In the genomic region with DNA sequence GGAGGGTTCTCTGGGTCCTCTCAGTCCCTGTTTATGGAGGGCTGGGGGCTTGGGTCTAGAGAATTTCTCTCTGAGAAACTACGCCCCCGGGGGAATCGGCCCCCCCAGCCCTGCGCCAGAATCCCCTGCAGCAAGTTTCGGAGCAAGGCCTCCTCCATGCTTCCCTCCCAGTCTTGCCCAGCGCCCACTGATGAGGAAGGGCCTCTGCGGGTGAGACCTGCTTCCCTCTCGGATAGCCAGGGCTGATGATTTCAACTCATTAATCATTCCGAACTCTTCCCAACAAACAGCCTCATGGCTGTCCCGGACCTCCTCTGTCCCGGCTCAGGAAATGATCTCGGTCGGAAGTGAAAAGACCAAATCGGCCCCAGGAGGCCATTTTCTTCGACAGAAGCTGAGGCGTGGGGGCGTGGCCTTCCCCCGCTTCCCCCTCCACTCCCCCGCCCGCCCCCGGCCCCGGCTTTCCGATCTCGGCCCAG, we compare ENCODE assay signal across 8 cellular contexts. TPM values are rescaled to one million over a fixed set of nuclear protein-coding genes. Genes with fewer than 3 reads are reported as not detected.
DNase-seq lines count a peak whose midpoint lies in the region; ATAC-seq and TF ChIP-seq lines count a peak whose summit lies in the region.

No MANE protein-coding gene starts in this region.

- H2AFZ ChIP-seq in hepatocyte = peak overlapping the region; percentile 4

- H3K4me3 ChIP-seq in hepatocyte = peak overlapping the region; percentile 25
- H3K4me3 ChIP-seq in skeletal muscle satellite cell (ENCODE audit: low read length) = peak overlapping the region; percentile 82

- H3K9me3 ChIP-seq in hepatocyte (ENCODE audit: low read depth) (no peaks in the 10 kb centered on the region), skeletal muscle satellite cell (replicated peaks; ENCODE audit: low read length) (no peaks in the 10 kb centered on the region)

- H3K4me1 ChIP-seq in hepatocyte (ENCODE audit: insufficient read depth) (peaks cover 32% of the 10 kb centered on the region), skeletal muscle satellite cell (ENCODE audit: control insufficient read depth, insufficient read depth, low read length) (peaks cover 37% of the 10 kb centered on the region)

- no peak for ATAC-seq in GM18867 (IDR thresholded peaks at IDR 0.05; ENCODE audit: unreplicated experiment)

- no peak for TF ChIP-seq CTCF in hepatocyte (IDR thresholded peaks at IDR 0.05; ENCODE audit: poor library complexity)

- peak overlapping the region; percentile 97 for H3K27ac ChIP-seq in hepatocyte

- in situ Hi-C loops in KBM-7 (cut with MboI; ENCODE audit: low pct_unique_long_range_greater_than_20kb, low sequenced_read_pairs) = no loop called here

- H4K20me1 ChIP-seq in hepatocyte (ENCODE audit: insufficient read depth, poor library complexity, severe bottlenecking) = peaks cover 24% of the 10 kb centered on the region

- H3K4me2 ChIP-seq in hepatocyte (peak overlapping the region; percentile 84), skeletal muscle satellite cell (ENCODE audit: low read length) (peak overlapping the region; percentile 93)

- H3K79me2 ChIP-seq in hepatocyte = peaks cover 30% of the 10 kb centered on the region

- peak overlapping the region; percentile 98 for H3K9ac ChIP-seq in skeletal muscle satellite cell (ENCODE audit: low read depth, low read length)

- H3K27me3 ChIP-seq in hepatocyte = no peaks in the 10 kb centered on the region
- H3K27me3 ChIP-seq in skeletal muscle satellite cell (ENCODE audit: control insufficient read depth, insufficient read depth, low read length) = no peaks in the 10 kb centered on the region

- H3K9me2 ChIP-seq in hepatocyte (replicated peaks; ENCODE audit: insufficient read depth) = no peaks in the 10 kb centered on the region

- H3K36me3 ChIP-seq in hepatocyte (replicated peaks; ENCODE audit: insufficient read depth, low read depth) = no peaks in the 10 kb centered on the region
- H3K36me3 ChIP-seq in skeletal muscle satellite cell (ENCODE audit: insufficient read depth, low read length) = peaks cover 5% of the 10 kb centered on the region

- 21% methylated on average over 11 of the region's 24 CpGs for WGBS in hepatocyte (ENCODE audit: low lambda C conversion rate, missing lambda C conversion rate)

- DNase-seq in DMS114 treated with DMSO at 0.1 percent for 48 hours (lab: John Stamatoyannopoulos, UW; ENCODE audit: unreplicated experiment) = peak; percentile 33
- peak; percentile 64 for DNase-seq in GOT3 (lab: John Stamatoyannopoulos, UW)
- DNase-seq in NCI-H774 (lab: John Stamatoyannopoulos, UW) = peak; percentile 87
- DNase-seq in amniotic epithelial cell (ENCODE audit: low read depth) = peak; percentile 71
- DNase-seq in hepatocyte (ENCODE audit: low spot score) = peak; percentile 89
- DNase-seq in KBM-7 = no peak

RNA-seq across cellular contexts. Expression of gene HEXIM1, which starts 1.1 kb away (rescaled TPM):
- 17.1 and 19.2 TPM in 2 replicates for total RNA-seq in hepatocyte
- polyA plus RNA-seq in hepatocyte = 13.5 and 14.5 TPM in 2 replicates
- 4.2 and 4.3 TPM in 2 replicates for total RNA-seq in skeletal muscle satellite cell (2012; rRNA removed)

RNA-seq across cellular contexts. Expression of gene ACBD4, which starts 11.7 kb away (rescaled TPM):
- 8.1 and 8.2 TPM in 2 replicates for total RNA-seq in hepatocyte
- polyA plus RNA-seq in hepatocyte = 11.2 and 13.7 TPM in 2 replicates
- total RNA-seq in skeletal muscle satellite cell (2012; rRNA removed) = 0.87 and 4.6 TPM in 2 replicates

RNA-seq across cellular contexts. Expression of gene HEXIM2, which starts 14.5 kb away (rescaled TPM):
- total RNA-seq in hepatocyte = 6.7 and 12.2 TPM in 2 replicates
- 7.6 and 10.5 TPM in 2 replicates for polyA plus RNA-seq in hepatocyte
- total RNA-seq in skeletal muscle satellite cell (2012; rRNA removed) = 4.6 and 8.3 TPM in 2 replicates

RNA-seq across cellular contexts. Expression of gene PLCD3, which starts 14.8 kb away (rescaled TPM):
- total RNA-seq in hepatocyte = 49.2 and 69.7 TPM in 2 replicates
- polyA plus RNA-seq in hepatocyte = 35.7 and 41.8 TPM in 2 replicates
- 5.3 and 13.3 TPM in 2 replicates for total RNA-seq in skeletal muscle satellite cell (2012; rRNA removed)
